In the genomic region with DNA sequence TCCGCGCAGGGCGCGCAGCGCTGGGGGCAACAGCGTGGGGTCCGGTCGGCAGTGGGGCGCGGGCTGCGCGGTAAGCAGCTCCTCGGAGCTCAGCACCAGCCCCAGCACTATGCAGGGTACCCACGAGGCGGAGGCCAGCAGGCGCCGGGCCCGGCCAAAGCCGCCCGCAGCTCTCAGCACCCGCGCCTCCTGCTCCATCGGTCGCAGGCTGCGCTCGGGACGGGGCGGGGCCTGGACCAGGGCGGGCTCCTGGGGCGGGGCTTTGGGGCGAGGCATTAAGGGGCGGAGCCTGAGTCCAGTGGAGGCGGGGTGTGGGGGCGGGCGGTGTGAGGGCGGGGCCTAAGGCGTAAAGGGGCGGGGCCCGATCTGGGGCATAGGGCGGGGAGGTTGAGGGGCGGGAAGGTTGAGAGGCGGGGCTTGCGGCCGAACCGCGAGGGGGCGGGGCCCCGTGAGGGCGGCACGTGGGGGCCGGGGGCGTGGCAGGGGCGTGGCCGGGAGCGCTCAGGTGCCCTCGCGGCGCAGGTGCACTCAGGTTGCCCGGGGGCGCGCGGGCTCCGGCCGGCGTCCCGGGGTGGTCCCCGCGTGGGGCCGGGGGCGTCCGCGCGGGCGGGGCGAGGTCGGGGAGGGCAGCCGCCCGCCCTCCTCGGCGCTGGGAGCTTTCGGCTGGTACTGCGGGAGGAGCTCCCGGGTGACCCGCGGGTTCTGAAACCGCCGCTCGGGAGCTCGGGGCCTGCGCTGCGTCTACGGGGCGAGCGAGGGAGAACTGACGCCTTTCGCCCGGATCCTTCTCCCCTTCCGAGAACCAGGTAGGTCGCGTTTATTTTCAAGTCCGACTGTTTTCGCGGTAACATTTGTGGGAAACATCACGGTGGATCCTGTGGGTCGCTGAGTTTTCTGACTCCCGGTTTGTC, we compare ENCODE assay signal across 8 cellular contexts. TPM values are rescaled to one million over a fixed set of nuclear protein-coding genes. Genes with fewer than 3 reads are reported as not detected.
DNase-seq lines count a peak whose midpoint lies in the region; ATAC-seq and TF ChIP-seq lines count a peak whose summit lies in the region.

No MANE protein-coding gene starts in this region.

- peak overlapping the region; percentile 74 for H3K4me3 Mint-ChIP-seq in natural killer cell
- peak overlapping the region; percentile 25 to 52 for H3K4me3 Mint-ChIP-seq in stimulated activated naive B cell treated with anti-CD40 and anti-IgM and Interleukin-4, amounts not matched to agents 10 μg/mL and 1 μg/mL and 100 μg/mL, for 72 hours

- H3K36me3 ChIP-seq in esophagus (ENCODE audit: control insufficient read depth in 2 of 2, insufficient read depth in 2 of 2, low read length in 1 of 2) = no peaks in the 10 kb centered on the region

- ATAC-seq in natural killer cell (peak; percentile 89 to 94 (median 92)), HG03139 (IDR thresholded peaks at IDR 0.05; ENCODE audit: unreplicated experiment) (no peak), HG03280 (IDR thresholded peaks at IDR 0.05; ENCODE audit: unreplicated experiment) (no peak)
- ATAC-seq in stimulated activated naive B cell treated with anti-CD40 and anti-IgM and Interleukin-4, amounts not matched to agents 10 μg/mL and 1 μg/mL and 100 μg/mL, for 72 hours (replicated peaks) = peak; percentile 88 to 93

- DNase-seq in GM20000 (ENCODE audit: low spot score) (peak; percentile 87), NCI-H446 treated with DMSO at 0.1 percent for 48 hours (lab: John Stamatoyannopoulos, UW) (peak; percentile 2), activated T-cell treated with anti-CD3 and anti-CD28 coated beads for 1 hour (ENCODE audit: low read depth) (peak; percentile 69), natural killer cell (peak; percentile 66)
- DNase-seq in stimulated activated naive B cell treated with anti-CD40 and anti-IgM and Interleukin-4, amounts not matched to agents 10 μg/mL and 1 μg/mL and 100 μg/mL, for 72 hours = peak; percentile 70

- H3K27ac Mint-ChIP-seq in natural killer cell = no peak overlapping the region
- no peak overlapping the region for H3K27ac Mint-ChIP-seq in stimulated activated naive B cell treated with anti-CD40 and anti-IgM and Interleukin-4, amounts not matched to agents 10 μg/mL and 1 μg/mL and 100 μg/mL, for 72 hours

- H3K36me3 Mint-ChIP-seq in natural killer cell = no peaks in the 10 kb centered on the region
- peaks cover 0 to 2% of the 10 kb centered on the region in 2 donors for H3K36me3 Mint-ChIP-seq in stimulated activated naive B cell treated with anti-CD40 and anti-IgM and Interleukin-4, amounts not matched to agents 10 μg/mL and 1 μg/mL and 100 μg/mL, for 72 hours

- peaks cover 0 to 6% of the 10 kb centered on the region in 2 donors for H3K9me3 ChIP-seq in esophagus (ENCODE audit: control insufficient read depth in 2 of 2, insufficient read depth in 1 of 2, low read depth in 1 of 2, low read length in 1 of 2)

- H3K9me3 Mint-ChIP-seq in natural killer cell = no peaks in the 10 kb centered on the region
- H3K9me3 Mint-ChIP-seq in stimulated activated naive B cell treated with anti-CD40 and anti-IgM and Interleukin-4, amounts not matched to agents 10 μg/mL and 1 μg/mL and 100 μg/mL, for 72 hours = peaks cover 0 to 5% of the 10 kb centered on the region in 2 donors

- no peak overlapping the region for H3K27ac ChIP-seq in esophagus (ENCODE audit: low read depth in 2 of 2, low read length in 1 of 2)

- H3K27me3 ChIP-seq in esophagus (ENCODE audit: control insufficient read depth in 1 of 2, insufficient read depth in 2 of 2, low read length in 2 of 2) = peaks cover 0 to 15% of the 10 kb centered on the region in 2 donors

- H3K4me1 ChIP-seq in esophagus (ENCODE audit: control insufficient read depth in 2 of 2, insufficient read depth in 2 of 2, low read length in 1 of 2) = peaks cover 0 to 3% of the 10 kb centered on the region in 2 donors

- intact Hi-C loops in natural killer cell (cut with micrococcal nuclease) = no loop called here

- H3K4me3 ChIP-seq in esophagus (ENCODE audit: low read depth in 1 of 2, low read length in 2 of 2) = peak overlapping the region; percentile 29 to 47

- peaks cover 23 to 24% of the 10 kb centered on the region in 2 donors for H3K27me3 Mint-ChIP-seq in natural killer cell (ENCODE audit: low read depth in 2 of 2)
- peaks cover 56 to 68% of the 10 kb centered on the region in 2 donors for H3K27me3 Mint-ChIP-seq in stimulated activated naive B cell treated with anti-CD40 and anti-IgM and Interleukin-4, amounts not matched to agents 10 μg/mL and 1 μg/mL and 100 μg/mL, for 72 hours

- H3K4me1 Mint-ChIP-seq in natural killer cell = peaks cover 5% of the 10 kb centered on the region in 2 donors
- H3K4me1 Mint-ChIP-seq in stimulated activated naive B cell treated with anti-CD40 and anti-IgM and Interleukin-4, amounts not matched to agents 10 μg/mL and 1 μg/mL and 100 μg/mL, for 72 hours = peaks cover 6 to 19% of the 10 kb centered on the region in 2 donors

- 1 to 2% methylated on average over 43 to 106 of the region's 106 CpGs for WGBS in esophagus, 2 donors

- no peak for TF ChIP-seq CTCF in GM20000 (IDR thresholded peaks at IDR 0.05; ENCODE audit: extremely low read depth, missing control alignments)
- TF ChIP-seq CTCF in natural killer cell (IDR thresholded peaks at IDR 0.05) = no peak

RNA-seq across cellular contexts. Expression of a gene that starts 1.4 kb away (rescaled TPM):
- under 1 TPM; 0.14 to 0.16 TPM for polyA plus RNA-seq in esophagus
- total RNA-seq in natural killer cell = under 1 TPM in 1 of 3 donors, not detected in 2; 0.75 TPM

RNA-seq across cellular contexts. Expression of a gene that starts 15.8 kb away (rescaled TPM):
- 1 to 10 TPM; 1.4 to 2.9 TPM for polyA plus RNA-seq in esophagus
- 10 to 100 TPM in 2 of 3 donors, 1 to 10 TPM in 1; 7.0 to 14.1 (median 11.8) TPM for total RNA-seq in natural killer cell

RNA-seq across cellular contexts. Expression of a gene that starts 30.2 kb away (rescaled TPM):
- not detected for polyA plus RNA-seq in esophagus
- total RNA-seq in natural killer cell = under 1 TPM in 1 of 3 donors, not detected in 2; 0.20 TPM

Comparison
In these comparisons a context has a peak if more than half of its experiments do, and no peak if none do; other contexts are left out.
1. DNase-seq: peak in every context shown above with its lines; median percentile 87 in GM20000; 70 in stimulated activated naive B cell treated with anti-CD40 and anti-IgM and Interleukin-4, amounts not matched to agents 10 μg/mL and 1 μg/mL and 100 μg/mL, for 72 hours; 69 in activated T-cell treated with anti-CD3 and anti-CD28 coated beads for 1 hour; 66 in natural killer cell; 2 in NCI-H446 treated with DMSO at 0.1 percent for 48 hours.
2. ATAC-seq: peak in natural killer cell (3 of 3) and stimulated activated naive B cell treated with anti-CD40 and anti-IgM and Interleukin-4, amounts not matched to agents 10 μg/mL and 1 μg/mL and 100 μg/mL, for 72 hours (2 of 2); none in HG03139 (single experiment) and HG03280 (single experiment).